Comparison of ENCODE assay signal across 18 cellular contexts in the genomic region with DNA sequence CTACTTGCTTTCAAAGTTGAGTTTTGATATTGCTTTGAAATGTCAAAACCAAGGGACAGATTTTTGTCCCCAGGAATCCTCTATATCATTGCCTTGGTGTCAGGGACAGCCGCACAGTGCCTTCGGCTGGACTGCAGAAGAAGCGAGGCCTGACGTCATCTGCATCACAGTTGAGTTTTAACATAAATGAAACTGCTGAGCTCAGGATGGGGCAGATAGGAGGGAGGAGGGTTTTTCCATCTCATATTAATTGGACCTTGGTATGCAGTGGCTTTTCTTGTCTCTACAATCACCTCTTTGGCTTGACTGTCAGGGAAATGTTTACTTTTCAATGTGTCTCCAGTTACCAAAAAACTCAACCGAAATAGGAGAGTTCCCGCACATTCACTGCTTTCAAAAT.
"Had no signal": no experiment of that assay in that cellular context is flagged by ENCODE, and none has a peak within 500 bp of the region (broad histone marks: within the 10 kb centered on the region; RNA-seq: fewer than 3 reads in every experiment).

No MANE protein-coding gene starts in this region.

- FAIRE-seq: colon, kidney had no signal

- H3K36me3 Mint-ChIP-seq: natural killer cell had no signal

- H3K4me1 ChIP-seq: esophagus squamous epithelium, foreskin keratinocyte, sigmoid colon, transverse colon had no signal

- H3K9me3 Mint-ChIP-seq: dendritic cell treated with granulocyte-macrophage colony-stimulating factor and Interleukin-4, amounts not matched to agents 40 ng/mL and 50 ng/mL, for 4 days; effector memory CD8-positive, alpha-beta T cell; natural killer cell had no signal

- H3K27ac ChIP-seq: esophagus squamous epithelium, foreskin keratinocyte, sigmoid colon, skin epidermis, stomach, thoracic aorta, transverse colon had no signal

- H3K27me3 Mint-ChIP-seq: effector memory CD8-positive, alpha-beta T cell had no signal

- H3K4me1 Mint-ChIP-seq: natural killer cell had no signal

- H3K4me3 ChIP-seq: esophagus squamous epithelium, sigmoid colon, skin epidermis, stomach, thoracic aorta, transverse colon had no signal

- DNase-seq: cerebellar nuclear complex; effector memory CD8-positive, alpha-beta T cell; esophagus squamous epithelium; foreskin keratinocyte; kidney; left cardiac atrium; mesendoderm; natural killer cell; occipital lobe; sigmoid colon; stimulated activated naive CD4-positive, alpha-beta T cell; stomach; substantia nigra; transverse colon had no signal

- H3K9me3 ChIP-seq: esophagus squamous epithelium, sigmoid colon, stomach, thoracic aorta, transverse colon had no signal

- ATAC-seq: effector memory CD8-positive, alpha-beta T cell; foreskin keratinocyte; left cardiac atrium; natural killer cell had no signal

- H3K27ac Mint-ChIP-seq: dendritic cell treated with granulocyte-macrophage colony-stimulating factor and Interleukin-4, amounts not matched to agents 40 ng/mL and 50 ng/mL, for 4 days; natural killer cell had no signal

- H3K27me3 ChIP-seq: transverse colon had no signal

- H3K4me3 Mint-ChIP-seq: dendritic cell treated with granulocyte-macrophage colony-stimulating factor and Interleukin-4, amounts not matched to agents 40 ng/mL and 50 ng/mL, for 4 days; effector memory CD8-positive, alpha-beta T cell; natural killer cell had no signal
